Comparison of ENCODE assay signal across 9 cellular contexts in the genomic region with DNA sequence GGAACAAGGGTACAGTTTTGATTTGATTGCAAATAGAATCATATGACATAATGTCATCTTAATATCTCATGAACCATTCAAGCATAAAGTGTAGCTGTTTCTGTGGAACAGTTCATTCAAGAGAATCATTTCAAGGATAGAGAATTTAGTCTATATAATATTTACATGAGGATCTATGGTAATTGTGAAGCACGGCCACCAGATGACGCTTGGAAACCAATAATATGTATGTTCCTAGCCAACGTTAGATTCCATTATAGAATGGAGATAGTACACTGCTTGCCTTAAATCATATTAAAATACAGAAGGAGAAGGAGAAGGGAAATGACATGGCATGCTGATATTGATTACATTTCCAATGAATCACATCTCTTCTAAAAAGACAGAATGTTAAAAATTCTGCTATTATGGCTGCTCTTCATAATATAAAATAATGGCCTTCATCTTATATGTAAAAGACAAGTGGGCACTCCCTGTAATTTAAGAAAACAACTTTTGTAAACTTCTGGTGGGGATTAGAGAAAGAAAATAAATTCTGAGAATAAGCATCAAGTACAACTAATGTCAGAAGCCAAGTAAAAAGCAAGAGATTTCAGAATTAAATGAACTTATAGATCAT.
A peak's percentile ranks its signal among the peaks of the same experiment; 100 is the strongest.
DNase-seq lines count a peak whose midpoint lies in the region; ATAC-seq, FAIRE-seq and TF ChIP-seq lines count a peak whose summit lies in the region.
"Had no signal": no experiment of that assay in that cellular context is flagged by ENCODE, and none has a peak within 500 bp of the region (broad histone marks: within the 10 kb centered on the region; RNA-seq: fewer than 3 reads in every experiment).

No MANE protein-coding gene starts in this region.

- CTCF ChIA-PET in Caco-2 (lab: Charles Lee) (interaction anchor here (0.8 kb wide), 1 partner anchor 289 kb away, joined by 4 read pairs; no protein-coding TSS in a partner anchor), PC-3 (lab: Charles Lee) (interaction anchor here (1.0 kb wide), 1 partner anchor 1163 kb away, joined by 3 read pairs; no protein-coding TSS in a partner anchor)

- H3K27ac Mint-ChIP-seq in Caco-2 (ENCODE audit: unreplicated experiment) (no peak overlapping the region), glutamatergic neuron (ENCODE audit: unreplicated experiment) (no peak overlapping the region)

- FAIRE-seq in urothelium cell line (lab: Jason Lieb, UNC) = no peak

- DNase-seq in Caco-2 (peak in 1 of 2 experiments; percentile 19), PC-3 (peak; percentile 73), glutamatergic neuron (peak; percentile 42), 8988T (no peak), urothelium cell line (ENCODE audit: low spot score) (no peak)
- DNase-seq: activated T-cell treated with anti-CD3 and anti-CD28 coated beads, Interleukin-2, amount 50 U/mL, for 1 hour had no signal

- TF ChIP-seq CTCF in Caco-2 (IDR thresholded peaks at IDR 0.05; ENCODE audit: insufficient read depth in 1 of 2, low read depth in 1 of 2, low read length in 1 of 2, severe bottlenecking in 1 of 2, unreplicated experiment in 1 of 2) (peak; percentile 47 to 54), PC-3 (conservative IDR thresholded peaks at IDR 0.05; ENCODE audit: low read depth, low read length) (peak; percentile 89), glutamatergic neuron (IDR thresholded peaks at IDR 0.05; ENCODE audit: partially characterized antibody, unreplicated experiment) (peak; percentile 49)

- H3K4me1 ChIP-seq in Caco-2 = no peaks in the 10 kb centered on the region
- H3K4me1 ChIP-seq in PC-3 (ENCODE audit: insufficient read depth, low read length) = peaks cover 30% of the 10 kb centered on the region

- H4K20me1 ChIP-seq in PC-3 (ENCODE audit: low read length) = no peaks in the 10 kb centered on the region

- H3K9me2 ChIP-seq in PC-3 (replicated peaks; ENCODE audit: low read length) = no peaks in the 10 kb centered on the region

- H3K9me3 ChIP-seq in Caco-2 = no peaks in the 10 kb centered on the region
- no peaks in the 10 kb centered on the region for H3K9me3 ChIP-seq in PC-3 (ENCODE audit: low read length)

- H3K27me3 ChIP-seq in Caco-2 (replicated peaks; ENCODE audit: control insufficient read depth, insufficient read depth, low read length) = no peaks in the 10 kb centered on the region
- H3K27me3 ChIP-seq in PC-3 (ENCODE audit: low read length) = no peaks in the 10 kb centered on the region

- H3K79me2 ChIP-seq in PC-3 (ENCODE audit: low read length) = no peaks in the 10 kb centered on the region

- H3K27ac ChIP-seq in PC-3 (ENCODE audit: low read length) = no peak overlapping the region

- no peaks in the 10 kb centered on the region for H3K36me3 ChIP-seq in Caco-2 (ENCODE audit: control insufficient read depth, insufficient read depth, low read length)
- H3K36me3 ChIP-seq in PC-3 (ENCODE audit: low read depth, low read length) = no peaks in the 10 kb centered on the region

- POLR2A ChIA-PET in Caco-2 (lab: Charles Lee) = no interaction called here
- POLR2A ChIA-PET in PC-3 (lab: Charles Lee; ENCODE audit: unreplicated experiment) = no interaction called here

- H3K27me3 Mint-ChIP-seq in Caco-2 (ENCODE audit: insufficient read depth, unreplicated experiment) (no peaks in the 10 kb centered on the region), glutamatergic neuron (ENCODE audit: unreplicated experiment) (no peaks in the 10 kb centered on the region)

- no peak overlapping the region for H3K4me2 ChIP-seq in PC-3 (ENCODE audit: low read length)

- no peak overlapping the region for H3K9ac ChIP-seq in PC-3 (ENCODE audit: low read length)

- intact Hi-C loops in Caco-2 (cut with micrococcal nuclease; ENCODE audit: unreplicated experiment) (loop anchor here (1.0 to 5.0 kb wide), 5 partner anchors 121 to 1193 kb away; no protein-coding TSS in a partner anchor), PC-3 (cut with micrococcal nuclease) (loop anchor here (1.0 to 5.0 kb wide), 9 partner anchors 212 to 1164 kb away; a partner anchor contains a TSS)

- H3K4me3 Mint-ChIP-seq in Caco-2 (ENCODE audit: unreplicated experiment) (no peak overlapping the region), glutamatergic neuron (ENCODE audit: unreplicated experiment) (no peak overlapping the region)

- H3K36me3 Mint-ChIP-seq in Caco-2 (ENCODE audit: insufficient read depth, unreplicated experiment) (no peaks in the 10 kb centered on the region), glutamatergic neuron (ENCODE audit: unreplicated experiment) (no peaks in the 10 kb centered on the region)

- H3K4me3 ChIP-seq in Caco-2 (ENCODE audit: low read depth, low read length) (no peak overlapping the region), PC-3 (ENCODE audit: low read length) (no peak overlapping the region)

- no peaks in the 10 kb centered on the region for H3K4me1 Mint-ChIP-seq in Caco-2 (ENCODE audit: low read depth, unreplicated experiment)
- H3K4me1 Mint-ChIP-seq in glutamatergic neuron (ENCODE audit: low read depth, unreplicated experiment) = peaks cover 9% of the 10 kb centered on the region

- no peak for TF ChIP-seq EP300 in Ishikawa (IDR thresholded peaks at IDR 0.05; ENCODE audit: borderline replicate concordance)

- no peaks in the 10 kb centered on the region for H3K9me3 Mint-ChIP-seq in Caco-2 (ENCODE audit: unreplicated experiment)
- H3K9me3 Mint-ChIP-seq in glutamatergic neuron (ENCODE audit: unreplicated experiment) = no peaks in the 10 kb centered on the region

- H2AFZ ChIP-seq in PC-3 (ENCODE audit: low read length) = no peak overlapping the region

- no TSS peak for BruUV-seq in Caco-2 (replicated peaks; lab: Mats Ljungman, UMichigan)
- no TSS peak for BruUV-seq in PC-3 (replicated peaks; lab: Mats Ljungman, UMichigan)

- H3F3A ChIP-seq in PC-3 (ENCODE audit: low read length, unreplicated experiment) = peaks cover 5% of the 10 kb centered on the region

- ATAC-seq in PC-3 (peak; percentile 62), HG03442 (IDR thresholded peaks at IDR 0.05; ENCODE audit: unreplicated experiment) (no peak), GM21528 (IDR thresholded peaks at IDR 0.05; ENCODE audit: low FRiP score, unreplicated experiment) (no peak)

- TF ChIP-seq RAD21 in Ishikawa (IDR thresholded peaks at IDR 0.05; ENCODE audit: low read depth) = peak; percentile 82

TF ChIP-seq in Ishikawa, 13 proteins besides CTCF, POLR2A, EP300 and RAD21:
- TF ChIP-seq EGR1 (IDR thresholded peaks at IDR 0.05) (no peak), FOXM1 (IDR thresholded peaks at IDR 0.05; ENCODE audit: borderline replicate concordance, low read depth) (no peak), TEAD4 (IDR thresholded peaks at IDR 0.05) (no peak), NFIC (IDR thresholded peaks at IDR 0.05) (no peak), TAF1 (IDR thresholded peaks at IDR 0.05; ENCODE audit: low read depth) (no peak), CREB1 (IDR thresholded peaks at IDR 0.05; ENCODE audit: low read depth) (no peak), ZBTB7A (IDR thresholded peaks at IDR 0.05; ENCODE audit: low read depth) (no peak), YY1 (IDR thresholded peaks at IDR 0.05; ENCODE audit: low read depth) (no peak), CEBPB (IDR thresholded peaks at IDR 0.05) (no peak), TCF12 (IDR thresholded peaks at IDR 0.05; ENCODE audit: low read depth) (no peak)
- TF ChIP-seq, protein P1, sequence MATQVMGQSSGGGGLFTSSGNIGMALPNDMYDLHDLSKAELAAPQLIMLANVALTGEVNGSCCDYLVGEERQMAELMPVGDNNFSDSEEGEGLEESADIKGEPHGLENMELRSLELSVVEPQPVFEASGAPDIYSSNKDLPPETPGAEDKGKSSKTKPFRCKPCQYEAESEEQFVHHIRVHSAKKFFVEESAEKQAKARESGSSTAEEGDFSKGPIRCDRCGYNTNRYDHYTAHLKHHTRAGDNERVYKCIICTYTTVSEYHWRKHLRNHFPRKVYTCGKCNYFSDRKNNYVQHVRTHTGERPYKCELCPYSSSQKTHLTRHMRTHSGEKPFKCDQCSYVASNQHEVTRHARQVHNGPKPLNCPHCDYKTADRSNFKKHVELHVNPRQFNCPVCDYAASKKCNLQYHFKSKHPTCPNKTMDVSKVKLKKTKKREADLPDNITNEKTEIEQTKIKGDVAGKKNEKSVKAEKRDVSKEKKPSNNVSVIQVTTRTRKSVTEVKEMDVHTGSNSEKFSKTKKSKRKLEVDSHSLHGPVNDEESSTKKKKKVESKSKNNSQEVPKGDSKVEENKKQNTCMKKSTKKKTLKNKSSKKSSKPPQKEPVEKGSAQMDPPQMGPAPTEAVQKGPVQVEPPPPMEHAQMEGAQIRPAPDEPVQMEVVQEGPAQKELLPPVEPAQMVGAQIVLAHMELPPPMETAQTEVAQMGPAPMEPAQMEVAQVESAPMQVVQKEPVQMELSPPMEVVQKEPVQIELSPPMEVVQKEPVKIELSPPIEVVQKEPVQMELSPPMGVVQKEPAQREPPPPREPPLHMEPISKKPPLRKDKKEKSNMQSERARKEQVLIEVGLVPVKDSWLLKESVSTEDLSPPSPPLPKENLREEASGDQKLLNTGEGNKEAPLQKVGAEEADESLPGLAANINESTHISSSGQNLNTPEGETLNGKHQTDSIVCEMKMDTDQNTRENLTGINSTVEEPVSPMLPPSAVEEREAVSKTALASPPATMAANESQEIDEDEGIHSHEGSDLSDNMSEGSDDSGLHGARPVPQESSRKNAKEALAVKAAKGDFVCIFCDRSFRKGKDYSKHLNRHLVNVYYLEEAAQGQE (IDR thresholded peaks at IDR 0.05; ENCODE audit: low read depth) = no peak
- TF ChIP-seq, protein P2, sequence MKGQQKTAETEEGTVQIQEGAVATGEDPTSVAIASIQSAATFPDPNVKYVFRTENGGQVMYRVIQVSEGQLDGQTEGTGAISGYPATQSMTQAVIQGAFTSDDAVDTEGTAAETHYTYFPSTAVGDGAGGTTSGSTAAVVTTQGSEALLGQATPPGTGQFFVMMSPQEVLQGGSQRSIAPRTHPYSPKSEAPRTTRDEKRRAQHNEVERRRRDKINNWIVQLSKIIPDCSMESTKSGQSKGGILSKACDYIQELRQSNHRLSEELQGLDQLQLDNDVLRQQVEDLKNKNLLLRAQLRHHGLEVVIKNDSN (IDR thresholded peaks at IDR 0.05) = no peak
- TF ChIP-seq, protein P3, sequence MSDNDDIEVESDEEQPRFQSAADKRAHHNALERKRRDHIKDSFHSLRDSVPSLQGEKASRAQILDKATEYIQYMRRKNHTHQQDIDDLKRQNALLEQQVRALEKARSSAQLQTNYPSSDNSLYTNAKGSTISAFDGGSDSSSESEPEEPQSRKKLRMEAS (IDR thresholded peaks at IDR 0.05) = no peak

Comparison
In these comparisons a context has a peak if more than half of its experiments do, and no peak if none do; other contexts are left out.
1. DNase-seq: peak in PC-3 (single experiment) and glutamatergic neuron (single experiment); none in 8988T (single experiment) and urothelium cell line (single experiment).
2. Peak in every context shown above with its lines, with median percentiles within 50 percentile points of each other: CTCF ChIP-seq.